ENCODE assay signal across 8 cellular contexts in the genomic region with DNA sequence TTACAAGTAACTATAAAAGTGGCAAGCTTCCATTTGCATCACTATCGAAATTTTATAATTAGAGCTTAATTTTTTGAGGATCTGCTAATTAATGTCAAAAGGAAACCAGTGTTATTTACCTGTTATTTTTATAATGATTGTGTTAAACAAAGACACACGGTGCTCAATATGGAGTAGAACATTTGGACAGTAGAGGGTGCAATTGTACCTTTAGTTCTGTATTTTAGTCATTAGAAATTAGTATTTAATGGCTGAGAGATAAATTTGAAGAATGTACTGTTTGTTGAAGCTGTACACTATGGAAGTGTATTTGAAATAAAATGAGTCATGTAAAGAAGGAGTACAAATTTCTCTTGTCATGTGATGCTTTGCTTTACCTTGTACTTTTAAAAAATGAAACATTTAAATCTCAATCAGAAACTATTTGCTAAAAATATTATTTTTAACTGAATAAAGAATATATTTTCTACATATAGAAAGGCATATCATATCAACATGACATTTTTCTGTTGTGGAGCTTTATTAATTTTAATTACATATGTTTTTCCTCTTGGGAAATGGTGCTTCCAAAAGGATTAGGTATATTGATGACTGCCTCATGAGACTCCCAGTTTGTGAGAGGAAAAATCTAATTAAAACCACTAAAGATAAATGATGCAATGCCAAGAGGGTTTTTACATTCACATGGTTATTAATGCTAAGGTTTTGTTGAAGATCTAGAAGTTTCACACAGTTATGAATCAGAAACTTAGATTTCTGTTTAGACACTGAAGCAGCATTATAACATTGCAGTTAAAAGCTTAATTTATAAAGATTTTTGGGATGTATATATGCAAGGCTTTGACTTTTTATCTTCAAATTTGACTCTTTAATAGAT. TPM values are rescaled to one million over a fixed set of nuclear protein-coding genes. Genes with fewer than 3 reads are reported as not detected.
DNase-seq lines count a peak whose midpoint lies in the region; ATAC-seq and TF ChIP-seq lines count a peak whose summit lies in the region.

No MANE protein-coding gene starts in this region.

- no peak for DNase-seq in DND-41
- peak; percentile 43 for DNase-seq in MM.1S
- DNase-seq in dermis microvascular lymphatic vessel endothelial cell (ENCODE audit: low read depth in 2 of 2), result peak; percentile 41 to 51
- DNase-seq in nephron progenitor cell, result no peak
- DNase-seq in activated CD4-positive, alpha-beta T cell treated with anti-CD3 and anti-CD28 coated beads, Interleukin-2, amount 10 ng/mL, durations not matched to agents 7 days and 5 days, result no peak
- DNase-seq in H7, result no peak

- H3K36me3 ChIP-seq in DND-41 (ENCODE audit: insufficient read depth, low read length) (no peaks in the 10 kb centered on the region), MM.1S (replicated peaks; ENCODE audit: insufficient read depth, low read length) (no peaks in the 10 kb centered on the region), H7 (replicated peaks; ENCODE audit: control insufficient read depth, insufficient read depth, low read length) (no peaks in the 10 kb centered on the region)

- no peak overlapping the region for H3K4me2 ChIP-seq in DND-41 (ENCODE audit: insufficient read depth, low read length)
- H3K4me2 ChIP-seq in MM.1S (ENCODE audit: low read depth, low read length), result no peak overlapping the region

- H3K4me1 Mint-ChIP-seq in nephron progenitor cell, result no peaks in the 10 kb centered on the region
- no peaks in the 10 kb centered on the region for H3K4me1 Mint-ChIP-seq in activated CD4-positive, alpha-beta T cell treated with anti-CD3 and anti-CD28 coated beads, Interleukin-2, amount 10 ng/mL, durations not matched to agents 7 days and 5 days

- no peaks in the 10 kb centered on the region for H3K27me3 Mint-ChIP-seq in nephron progenitor cell (ENCODE audit: low read depth, poor library complexity)
- H3K27me3 Mint-ChIP-seq in activated CD4-positive, alpha-beta T cell treated with anti-CD3 and anti-CD28 coated beads, Interleukin-2, amount 10 ng/mL, durations not matched to agents 7 days and 5 days, result peaks cover 13% of the 10 kb centered on the region

- no peak overlapping the region for H3K27ac ChIP-seq in DND-41 (ENCODE audit: low read length)
- H3K27ac ChIP-seq in MM.1S (ENCODE audit: low read length), result no peak overlapping the region

- H3K9me3 ChIP-seq in DND-41 (ENCODE audit: insufficient read depth, low read length, severe bottlenecking) (no peaks in the 10 kb centered on the region), MM.1S (replicated peaks; ENCODE audit: insufficient read depth, low read length) (no peaks in the 10 kb centered on the region)

- H3K4me3 ChIP-seq in DND-41 (ENCODE audit: low read depth in 1 of 2, low read length in 2 of 2), result no peak overlapping the region
- H3K4me3 ChIP-seq in MM.1S (ENCODE audit: low read length), result no peak overlapping the region
- H3K4me3 ChIP-seq in H7 (ENCODE audit: insufficient read depth, low read depth, low read length), result no peak overlapping the region

- no peak overlapping the region for H2AFZ ChIP-seq in DND-41 (ENCODE audit: low read depth, low read length)
- no peak overlapping the region for H2AFZ ChIP-seq in MM.1S (ENCODE audit: low read length)

- no peak overlapping the region for H3K4me3 Mint-ChIP-seq in nephron progenitor cell
- H3K4me3 Mint-ChIP-seq in activated CD4-positive, alpha-beta T cell treated with anti-CD3 and anti-CD28 coated beads, Interleukin-2, amount 10 ng/mL, durations not matched to agents 7 days and 5 days, result no peak overlapping the region

- H3K79me2 ChIP-seq in DND-41 (ENCODE audit: insufficient read depth, low read length) (no peaks in the 10 kb centered on the region), MM.1S (ENCODE audit: low read length) (no peaks in the 10 kb centered on the region)

- TF ChIP-seq CTCF in DND-41 (IDR thresholded peaks at IDR 0.05; ENCODE audit: borderline replicate concordance, extremely low read depth, low read length, poor library complexity, severe bottlenecking) (peak; percentile 49), MM.1S (IDR thresholded peaks at IDR 0.05; ENCODE audit: low read length) (peak; percentile 64), nephron progenitor cell (IDR thresholded peaks at IDR 0.05) (peak; percentile 64)

- H3F3A ChIP-seq in MM.1S (ENCODE audit: insufficient read depth, low read length), result no peaks in the 10 kb centered on the region

- H3K4me1 ChIP-seq in DND-41 (ENCODE audit: insufficient read depth, low read length) (no peaks in the 10 kb centered on the region), MM.1S (ENCODE audit: low read length) (peaks cover 6% of the 10 kb centered on the region)

- POLR2A ChIA-PET in activated CD4-positive, alpha-beta T cell treated with anti-CD3 and anti-CD28 coated beads, Interleukin-2, amount 10 ng/mL, durations not matched to agents 7 days and 5 days (lab: Charles Lee), result no interaction called here

- no peak overlapping the region for H3K27ac Mint-ChIP-seq in nephron progenitor cell
- H3K27ac Mint-ChIP-seq in activated CD4-positive, alpha-beta T cell treated with anti-CD3 and anti-CD28 coated beads, Interleukin-2, amount 10 ng/mL, durations not matched to agents 7 days and 5 days, result no peak overlapping the region

- H3K9ac ChIP-seq in DND-41 (ENCODE audit: low read depth, low read length) (no peak overlapping the region), MM.1S (ENCODE audit: low read length) (no peak overlapping the region)

- ATAC-seq in DND-41 (ENCODE audit: insufficient read depth, low read depth) (no peak), GM21423 (IDR thresholded peaks at IDR 0.05; ENCODE audit: unreplicated experiment) (no peak), HG03108 (IDR thresholded peaks at IDR 0.05; ENCODE audit: unreplicated experiment) (no peak)

- no peaks in the 10 kb centered on the region for H3K27me3 ChIP-seq in DND-41 (ENCODE audit: insufficient read depth, low read length, poor library complexity)
- no peaks in the 10 kb centered on the region for H3K27me3 ChIP-seq in MM.1S (replicated peaks; ENCODE audit: insufficient read depth, low read length)
- H3K27me3 ChIP-seq in H7 (ENCODE audit: control insufficient read depth, insufficient read depth, low read length), result no peaks in the 10 kb centered on the region

- H4K20me1 ChIP-seq in DND-41 (ENCODE audit: insufficient read depth, low read length) (no peaks in the 10 kb centered on the region), MM.1S (ENCODE audit: insufficient read depth, low read length) (no peaks in the 10 kb centered on the region)

- H3K9me3 Mint-ChIP-seq in nephron progenitor cell, result peaks cover 15% of the 10 kb centered on the region
- no peaks in the 10 kb centered on the region for H3K9me3 Mint-ChIP-seq in activated CD4-positive, alpha-beta T cell treated with anti-CD3 and anti-CD28 coated beads, Interleukin-2, amount 10 ng/mL, durations not matched to agents 7 days and 5 days

- H3K36me3 Mint-ChIP-seq in nephron progenitor cell (ENCODE audit: low read depth), result peaks cover 12% of the 10 kb centered on the region
- no peaks in the 10 kb centered on the region for H3K36me3 Mint-ChIP-seq in activated CD4-positive, alpha-beta T cell treated with anti-CD3 and anti-CD28 coated beads, Interleukin-2, amount 10 ng/mL, durations not matched to agents 7 days and 5 days (ENCODE audit: low read depth)

- H3K9me2 ChIP-seq in MM.1S (replicated peaks; ENCODE audit: insufficient read depth, low read length), result no peaks in the 10 kb centered on the region

- CTCF ChIA-PET in activated CD4-positive, alpha-beta T cell treated with anti-CD3 and anti-CD28 coated beads, Interleukin-2, amount 10 ng/mL, durations not matched to agents 7 days and 5 days (lab: Charles Lee), result interaction anchor here (0.9 to 1.3 kb wide), 2 partner anchors 16 to 20 kb away, joined by 3 read pairs; no protein-coding TSS in a partner anchor

RNA-seq across cellular contexts. Expression of a gene that starts 10.4 kb away (rescaled TPM):
- total RNA-seq in dermis microvascular lymphatic vessel endothelial cell, result 0.64 and 2.7 TPM in 2 replicates
- not detected for total RNA-seq in activated CD4-positive, alpha-beta T cell treated with anti-CD3 and anti-CD28 coated beads, Interleukin-2, amount 10 ng/mL, durations not matched to agents 7 days and 5 days
- total RNA-seq in H7 (2014; rRNA removed; shearing (Covaris generic)), result 7.3 and 8.9 TPM in 2 replicates

Comparison
In these comparisons a context has a peak if more than half of its experiments do, and no peak if none do; other contexts are left out.
1. DNase-seq: peak in MM.1S (single experiment) and dermis microvascular lymphatic vessel endothelial cell (2 of 2); none in DND-41 (single experiment), nephron progenitor cell (single experiment), activated CD4-positive, alpha-beta T cell treated with anti-CD3 and anti-CD28 coated beads, Interleukin-2, amount 10 ng/mL, durations not matched to agents 7 days and 5 days (single experiment) and H7 (single experiment).
2. Peak in every context shown above with its lines, with median percentiles within 50 percentile points of each other: CTCF ChIP-seq.